15 cellular contexts compared by ENCODE assay signal in the genomic region with DNA sequence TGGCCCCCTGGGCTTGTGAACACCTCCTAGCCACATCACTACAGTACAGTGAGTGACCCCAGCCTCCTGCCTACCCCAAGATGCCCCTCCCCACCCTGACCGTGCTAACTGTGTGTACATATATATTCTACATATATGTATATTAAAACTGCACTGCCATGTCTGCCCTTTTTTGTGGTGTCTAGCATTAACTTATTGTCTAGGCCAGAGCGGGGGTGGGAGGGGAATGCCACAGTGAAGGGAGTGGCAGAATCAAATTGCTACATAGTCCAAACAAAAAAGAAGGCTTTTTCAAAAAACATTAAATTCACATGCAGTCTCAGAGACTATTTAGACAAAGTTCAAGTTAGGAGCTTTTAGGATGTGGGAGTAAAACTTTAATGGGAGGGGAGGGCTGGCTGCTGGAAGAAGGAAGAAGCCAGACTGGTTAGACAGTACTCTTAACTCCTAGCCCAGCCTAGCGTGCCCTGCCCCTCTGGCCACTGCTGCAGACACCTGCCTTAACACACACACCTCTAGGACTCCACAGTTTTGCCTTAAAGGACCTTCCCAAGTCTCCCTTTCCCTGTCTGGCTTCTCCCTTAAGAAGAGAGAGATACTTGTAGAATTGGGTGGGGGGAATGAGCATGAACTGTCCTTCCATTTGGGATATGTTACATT. TPM values are rescaled to one million over a fixed set of nuclear protein-coding genes. Genes with fewer than 3 reads are reported as not detected.
DNase-seq lines count a peak whose midpoint lies in the region; ATAC-seq and TF ChIP-seq lines count a peak whose summit lies in the region.
"Had no signal": no experiment of that assay in that cellular context is flagged by ENCODE, and none has a peak within 500 bp of the region (broad histone marks: within the 10 kb centered on the region; RNA-seq: fewer than 3 reads in every experiment).

No MANE protein-coding gene starts in this region.

- no peak overlapping the region for H3K9ac ChIP-seq in IMR-90 (ENCODE audit: low read depth, low read length)

- H4K8ac ChIP-seq in IMR-90 (ENCODE audit: low read depth in 2 of 2, low read length in 2 of 2): no peak overlapping the region

- CTCF ChIA-PET in AG04450 (lab: Charles Lee) (interaction anchor here (1.7 kb wide), 2 partner anchors 21 to 106 kb away, joined by 3 to 9 read pairs; no protein-coding TSS in a partner anchor), IMR-90 (lab: Yijun Ruan, JAX) (interaction anchor here (0.5 kb wide), 1 partner anchor 257 kb away, joined by 4 read pairs; no protein-coding TSS in a partner anchor)

- no peak for TF ChIP-seq CTCF in AG04450 (IDR thresholded peaks at IDR 0.05; ENCODE audit: low read depth, low read length)
- TF ChIP-seq CTCF in IMR-90 (conservative IDR thresholded peaks at IDR 0.05; ENCODE audit: low read depth, low read length): no peak
- TF ChIP-seq CTCF in chondrocyte (IDR thresholded peaks at IDR 0.05): no peak
- TF ChIP-seq CTCF in psoas muscle (IDR thresholded peaks at IDR 0.05): no peak

- H3K4me3 Mint-ChIP-seq in chondrocyte (ENCODE audit: unreplicated experiment): no peak overlapping the region
- no peak overlapping the region for H3K4me3 Mint-ChIP-seq in naive thymus-derived CD8-positive, alpha-beta T cell

- no peak overlapping the region for H2AK9ac ChIP-seq in IMR-90 (replicated peaks; ENCODE audit: low read depth, low read length, poor library complexity)

- H3K4me2 ChIP-seq in IMR-90 (ENCODE audit: low read depth, low read length): no peak overlapping the region

- H3K9me1 ChIP-seq in IMR-90 (ENCODE audit: insufficient read depth, low read length): peaks cover 20% of the 10 kb centered on the region

- H3K27ac ChIP-seq in AG04450 (ENCODE audit: low read depth, low read length) (peak overlapping the region; percentile 31), IMR-90 (ENCODE audit: insufficient read depth, low read length) (peak overlapping the region; percentile 35; the same call in 1 of the 2 replicates), psoas muscle (no peak overlapping the region)
- H3K27ac ChIP-seq: lower lobe of right lung had no signal

- H3K23ac ChIP-seq in IMR-90 (ENCODE audit: low read depth, low read length): no peak overlapping the region

- H3K9me3 ChIP-seq in AG04450 (ENCODE audit: control insufficient read depth, insufficient read depth, low read length) (no peaks in the 10 kb centered on the region), IMR-90 (ENCODE audit: control insufficient read depth, insufficient read depth, low read length) (no peaks in the 10 kb centered on the region), psoas muscle (no peaks in the 10 kb centered on the region)
- H3K9me3 ChIP-seq: lower lobe of right lung had no signal

- H3K27me3 ChIP-seq in AG04450 (ENCODE audit: control insufficient read depth, insufficient read depth, low read length) (no peaks in the 10 kb centered on the region), IMR-90 (ENCODE audit: control insufficient read depth, insufficient read depth, low read length) (no peaks in the 10 kb centered on the region), psoas muscle (ENCODE audit: insufficient read depth in 3 of 3, low read length in 2 of 3) (no peaks in the 10 kb centered on the region)

- no peak overlapping the region for H4K91ac ChIP-seq in IMR-90 (ENCODE audit: insufficient read depth, low read depth, low read length)

- in situ Hi-C loops in IMR-90 (cut with MboI; ENCODE audit: low sequenced_read_pairs): no loop called here

- no peak overlapping the region for H2BK120ac ChIP-seq in IMR-90 (ENCODE audit: low read depth, low read length)

- H3K36me3 ChIP-seq in IMR-90 (ENCODE audit: control insufficient read depth, insufficient read depth, low read length) (peaks cover 84% of the 10 kb centered on the region), psoas muscle (ENCODE audit: insufficient read depth in 1 of 2, low read depth in 1 of 2) (peaks cover 16 to 90% of the 10 kb centered on the region in 2 donors)

- H3K79me1 ChIP-seq in IMR-90 (ENCODE audit: low read depth in 1 of 2, low read length in 2 of 2): peaks cover 31 to 70% of the 10 kb centered on the region in 2 experiments

- H2BK5ac ChIP-seq in IMR-90 (ENCODE audit: low read depth, low read length, poor library complexity, severe bottlenecking): no peak overlapping the region

- peak overlapping the region; percentile 78 for H3K27ac Mint-ChIP-seq in chondrocyte (ENCODE audit: unreplicated experiment)
- peak overlapping the region in 7 of 10 donors; percentile 33 to 88 (median 68) for H3K27ac Mint-ChIP-seq in naive thymus-derived CD8-positive, alpha-beta T cell

- no peaks in the 10 kb centered on the region for H3K27me3 Mint-ChIP-seq in chondrocyte (ENCODE audit: low read depth)
- no peaks in the 10 kb centered on the region for H3K27me3 Mint-ChIP-seq in naive thymus-derived CD8-positive, alpha-beta T cell

- no peak overlapping the region for H3K18ac ChIP-seq in IMR-90 (ENCODE audit: low read depth, low read length)

- no peak for TF ChIP-seq RAD21 in IMR-90 (IDR thresholded peaks at IDR 0.05; ENCODE audit: low read length)

- ATAC-seq in IMR-90 (ENCODE audit: low read depth) (no peak), HG03159 (IDR thresholded peaks at IDR 0.05; ENCODE audit: unreplicated experiment) (no peak), psoas muscle (no peak), GM18873 (IDR thresholded peaks at IDR 0.05; ENCODE audit: low FRiP score, unreplicated experiment) (no peak)
- ATAC-seq in naive thymus-derived CD8-positive, alpha-beta T cell: no peak
- ATAC-seq: lower lobe of right lung had no signal

- no peak overlapping the region for H4K5ac ChIP-seq in IMR-90 (ENCODE audit: low read depth, low read length)

- dilution Hi-C loops in IMR-90 (cut with HindIII; ENCODE audit: low sequenced_read_pairs, unreplicated experiment): loop anchor here (10.0 kb wide), 1 partner anchor 110 kb away; no protein-coding TSS in a partner anchor

- H3K4me1 ChIP-seq in IMR-90 (ENCODE audit: control insufficient read depth, insufficient read depth, low read length) (peaks cover 27% of the 10 kb centered on the region), psoas muscle (peaks cover 26% of the 10 kb centered on the region)

- H3K36me3 Mint-ChIP-seq in chondrocyte (ENCODE audit: low read depth): peaks cover 41% of the 10 kb centered on the region
- peaks cover 3 to 74% (median 11%) of the 10 kb centered on the region in 3 donors for H3K36me3 Mint-ChIP-seq in naive thymus-derived CD8-positive, alpha-beta T cell

- intact Hi-C loops in IMR-90 (cut with micrococcal nuclease) (loop anchor here (10.0 kb wide), 1 partner anchor 290 kb away; a partner anchor contains a TSS), psoas muscle (cut with DNase I) (no loop called here)

- H3K4ac ChIP-seq in IMR-90 (ENCODE audit: low read depth, low read length): no peak overlapping the region

- no peak overlapping the region for H3K56ac ChIP-seq in IMR-90 (ENCODE audit: extremely low read depth, insufficient read depth, low read length)

- no peak overlapping the region for H2AFZ ChIP-seq in IMR-90 (replicated peaks; ENCODE audit: low read length, poor library complexity)

- BruUV-seq in IMR-90 (replicated peaks; lab: Mats Ljungman, UMichigan): no TSS peak

- no peaks in the 10 kb centered on the region for H3K9me3 Mint-ChIP-seq in chondrocyte (ENCODE audit: low read depth)
- no peaks in the 10 kb centered on the region for H3K9me3 Mint-ChIP-seq in naive thymus-derived CD8-positive, alpha-beta T cell

- TF ChIP-seq POLR2A in IMR-90 (IDR thresholded peaks at IDR 0.05; ENCODE audit: low read depth, low read length): no peak

- H3K4me3 ChIP-seq in AG04450 (ENCODE audit: low read depth, low read length): no peak overlapping the region
- H3K4me3 ChIP-seq in IMR-90 (ENCODE audit: insufficient read depth, low read depth, low read length): no peak overlapping the region
- no peak overlapping the region for H3K4me3 ChIP-seq in psoas muscle
- H3K4me3 ChIP-seq: lower lobe of right lung had no signal

- H2BK20ac ChIP-seq in IMR-90 (ENCODE audit: low read depth, low read length): no peak overlapping the region

- H4K20me1 ChIP-seq in IMR-90 (ENCODE audit: insufficient read depth, low read length): peaks cover 71% of the 10 kb centered on the region

- H3K14ac ChIP-seq in IMR-90 (replicated peaks; ENCODE audit: low read depth, low read length): no peak overlapping the region

- no peak overlapping the region for H2AK5ac ChIP-seq in IMR-90 (ENCODE audit: low read depth, low read length)

- no CpG with 5 or more reads among the region's 3 CpGs for WGBS in IMR-90 (ENCODE audit: extremely low coverage in 2 of 2, insufficient read length in 1 of 2), 2 experiments
- 75 to 90% (median 83%) methylated on average over 3 of the region's 3 CpGs for WGBS in psoas muscle, 3 donors

- peaks cover 54% of the 10 kb centered on the region for H3K4me1 Mint-ChIP-seq in chondrocyte (ENCODE audit: low read depth)
- peaks cover 6 to 11% (median 8%) of the 10 kb centered on the region in 4 donors for H3K4me1 Mint-ChIP-seq in naive thymus-derived CD8-positive, alpha-beta T cell

- DNase-seq in AG04450 (ENCODE audit: low read depth, low spot score) (no peak), IMR-90 (no peak), chondrocyte (ENCODE audit: low spot score) (no peak), kidney tubule cell (ENCODE audit: low spot score) (no peak), psoas muscle (no peak)
- no peak for DNase-seq in naive thymus-derived CD8-positive, alpha-beta T cell
- DNase-seq: activated CD4-positive, CD25-positive, alpha-beta regulatory T cell; AML-193; HCEC 1CT; lower lobe of right lung; NCI-H146; NCI-H446 treated with DMSO at 0.1 percent for 48 hours; occipital lobe had no signal

- H2BK15ac ChIP-seq in IMR-90 (ENCODE audit: low read depth, low read length): no peak overlapping the region

- POLR2A ChIA-PET in AG04450 (lab: Yijun Ruan, JAX) (no interaction called here), IMR-90 (lab: Charles Lee; ENCODE audit: unreplicated experiment) (no interaction called here)
- POLR2A ChIA-PET in naive thymus-derived CD8-positive, alpha-beta T cell (lab: Charles Lee): no interaction called here

RNA-seq across cellular contexts. Expression of a gene that starts 9.4 kb away (rescaled TPM):
- polyA plus RNA-seq in AG04450 (2011; rRNA removed) (512 and 555 TPM in 2 replicates), IMR-90 (2012; rRNA removed) (710 and 754 TPM in 2 replicates), psoas muscle (100 to 1,000 TPM in 1 of 3 donors, 10 to 100 TPM in 2; 83.4 to 111 (median 95.9) TPM)
- polyA minus RNA-seq in AG04450 (2011; rRNA and poly(A)+ RNA removed): 285 and 334 TPM in 2 replicates
- total RNA-seq in IMR-90 (2012; rRNA removed) (265 and 296 TPM in 2 replicates), chondrocyte (166 to 335 TPM (median 325 TPM) in 3 replicates), psoas muscle (100 to 1,000 TPM in 2 of 4 donors, 10 to 100 TPM in 2; 51.2 to 232 (median 95.8) TPM)
- 217 and 257 TPM in 2 replicates for polyA plus RNA-seq in IMR-90 (2012; cell fraction: cytosol; rRNA removed)
- polyA plus RNA-seq in IMR-90 (2012; cell fraction: nucleus; rRNA removed; ENCODE audit: low replicate concordance): 129 and 289 TPM in 2 replicates
- total RNA-seq in naive thymus-derived CD8-positive, alpha-beta T cell: 10 to 100 TPM; 13.1 to 13.2 TPM
- 1 to 10 TPM; 3.9 to 4.6 (median 4.3) TPM for polyA plus RNA-seq in naive thymus-derived CD8-positive, alpha-beta T cell

RNA-seq across cellular contexts. Expression of a gene that starts 24.2 kb away (rescaled TPM):
- polyA plus RNA-seq in AG04450 (2011; rRNA removed) (0.17 and 0.20 TPM in 2 replicates), IMR-90 (2012; rRNA removed) (0.10 and 0.21 TPM in 2 replicates), psoas muscle (100 to 1,000 TPM; 171 to 412 (median 329) TPM)
- polyA minus RNA-seq in AG04450 (2011; rRNA and poly(A)+ RNA removed): 0.17 TPM in 1 of 2 replicates, not detected in the other
- total RNA-seq in IMR-90 (2012; rRNA removed) (0.18 TPM in 1 of 2 replicates, not detected in the other), chondrocyte (0.23 to 0.25 TPM in 2 of 3 replicates, not detected in the other), psoas muscle (100 to 1,000 TPM; 399 to 903 (median 583) TPM)
- 0.09 and 0.14 TPM in 2 replicates for polyA plus RNA-seq in IMR-90 (2012; cell fraction: cytosol; rRNA removed)
- 0.07 TPM in 1 of 2 replicates, not detected in the other for polyA plus RNA-seq in IMR-90 (2012; cell fraction: nucleus; rRNA removed; ENCODE audit: low replicate concordance)
- total RNA-seq in naive thymus-derived CD8-positive, alpha-beta T cell: not detected
- polyA plus RNA-seq in naive thymus-derived CD8-positive, alpha-beta T cell: not detected

RNA-seq across cellular contexts. Expression of a gene that starts 47.7 kb away (rescaled TPM):
- polyA plus RNA-seq in AG04450 (2011; rRNA removed) (108 and 111 TPM in 2 replicates), IMR-90 (2012; rRNA removed) (74.9 and 83.8 TPM in 2 replicates), psoas muscle (100 to 1,000 TPM in 2 of 3 donors, 10 to 100 TPM in 1; 45.4 to 187 (median 106) TPM)
- polyA minus RNA-seq in AG04450 (2011; rRNA and poly(A)+ RNA removed): 96.4 and 105 TPM in 2 replicates
- total RNA-seq in IMR-90 (2012; rRNA removed) (83.3 TPM in 2 replicates), chondrocyte (88.4 to 130 TPM (median 93.7 TPM) in 3 replicates), psoas muscle (100 to 1,000 TPM; 135 to 204 (median 188) TPM)
- 28.3 and 31.3 TPM in 2 replicates for polyA plus RNA-seq in IMR-90 (2012; cell fraction: cytosol; rRNA removed)
- 277 and 555 TPM in 2 replicates for polyA plus RNA-seq in IMR-90 (2012; cell fraction: nucleus; rRNA removed; ENCODE audit: low replicate concordance)
- total RNA-seq in naive thymus-derived CD8-positive, alpha-beta T cell: 100 to 1,000 TPM; 256 TPM
- 10 to 100 TPM; 46.9 to 51.6 (median 49.5) TPM for polyA plus RNA-seq in naive thymus-derived CD8-positive, alpha-beta T cell

Comparison
In these comparisons a context has a peak if more than half of its experiments do, and no peak if none do; other contexts are left out.
1. RNA of a gene that starts 24.2 kb away (total RNA-seq): 399 to 903 TPM in psoas muscle; 0.23 to 0.25 TPM in chondrocyte, 0.18 TPM in IMR-90 and not detected in naive thymus-derived CD8-positive, alpha-beta T cell; every median in the first group is over 100 times any median in the second.